21 cellular contexts compared by ENCODE assay signal in the genomic region with DNA sequence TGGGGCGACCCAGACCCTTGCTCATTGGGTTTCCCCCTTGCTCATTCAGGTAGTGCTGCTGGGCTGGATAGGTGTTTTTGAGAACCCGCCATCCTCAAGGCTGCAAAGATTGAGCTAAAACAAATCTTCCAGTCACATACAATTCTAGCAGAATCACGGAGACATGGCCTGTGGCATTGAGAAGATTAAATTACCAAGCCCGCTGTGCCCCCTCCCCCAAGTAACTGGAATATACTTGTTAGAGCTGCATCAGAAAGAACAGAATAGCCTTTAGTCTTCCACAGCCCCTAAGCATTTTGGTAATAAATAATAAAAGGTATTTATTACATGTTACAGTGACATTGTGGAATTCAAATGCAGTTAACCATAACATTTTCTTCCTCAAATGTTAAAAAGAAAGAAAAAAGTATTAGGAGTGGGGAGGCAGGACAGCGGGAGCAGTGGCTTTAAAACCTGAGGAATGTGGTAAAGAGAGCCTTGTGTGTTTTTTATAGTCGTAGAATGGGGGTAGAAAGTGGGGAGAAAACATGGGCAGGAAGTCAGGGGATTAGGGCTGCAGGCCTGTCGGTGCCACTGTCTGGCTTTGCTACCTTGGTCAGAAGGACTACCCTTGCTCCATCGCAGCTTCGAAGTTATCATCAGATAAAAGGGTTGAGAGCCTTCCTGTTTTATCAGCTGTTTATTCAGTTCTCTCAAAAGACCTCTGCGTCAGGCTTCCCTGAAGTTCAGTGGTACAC.
DNase-seq lines count a peak whose midpoint lies in the region; ATAC-seq and TF ChIP-seq lines count a peak whose summit lies in the region.
"Had no signal": no experiment of that assay in that cellular context is flagged by ENCODE, and none has a peak within 500 bp of the region (broad histone marks: within the 10 kb centered on the region; RNA-seq: fewer than 3 reads in every experiment).

No MANE protein-coding gene starts in this region.

- no peaks in the 10 kb centered on the region for H3K27me3 ChIP-seq in BLaER1
- no peaks in the 10 kb centered on the region for H3K27me3 ChIP-seq in mesenchymal stem cell (ENCODE audit: control insufficient read depth in 1 of 2, insufficient read depth in 1 of 2, low read length in 2 of 2)
- no peaks in the 10 kb centered on the region for H3K27me3 ChIP-seq in left lung
- H3K27me3 ChIP-seq: heart left ventricle had no signal

- TF ChIP-seq CTCF in left lung (IDR thresholded peaks at IDR 0.05) (no peak), MCF 10A (IDR thresholded peaks at IDR 0.05; ENCODE audit: unreplicated experiment) (no peak)

- CTCF ChIA-PET in HEK293T (lab: Yijun Ruan, JAX): interaction anchor here (0.5 to 2.7 kb wide), 4 partner anchors 22 to 128 kb away, joined by 3 to 15 read pairs (median 3); no protein-coding TSS in a partner anchor
- CTCF ChIA-PET in MCF 10A (lab: Yijun Ruan, JAX): interaction anchor here (0.6 to 1.3 kb wide), 3 partner anchors 22 to 222 kb away, joined by 3 to 4 read pairs (median 4); no protein-coding TSS in a partner anchor

- H4K20me1 ChIP-seq in BLaER1: no peaks in the 10 kb centered on the region

- peak overlapping the region; percentile 85 for H4K8ac ChIP-seq in mesenchymal stem cell (ENCODE audit: low read length)

- H3K36me3 Mint-ChIP-seq in MCF 10A (ENCODE audit: insufficient read depth, unreplicated experiment): peaks cover 7% of the 10 kb centered on the region
- H3K36me3 Mint-ChIP-seq: CD8-positive, alpha-beta memory T cell had no signal

- H3K4me3 ChIP-seq in BLaER1: no peak overlapping the region
- H3K4me3 ChIP-seq in mesenchymal stem cell (ENCODE audit: insufficient read depth in 1 of 2, low read depth in 1 of 2, low read length in 2 of 2): no peak overlapping the region
- H3K4me3 ChIP-seq in left lung: no peak overlapping the region
- H3K4me3 ChIP-seq: heart left ventricle had no signal

- H3K23ac ChIP-seq in mesenchymal stem cell (ENCODE audit: low read length in 2 of 2): no peak overlapping the region

- peak overlapping the region; percentile 57 for H2AK5ac ChIP-seq in mesenchymal stem cell (ENCODE audit: low read length, severe bottlenecking)

- H3K4me2 ChIP-seq in BLaER1 (peak overlapping the region; percentile 70), mesenchymal stem cell (ENCODE audit: low read length, poor library complexity, severe bottlenecking) (no peak overlapping the region)

- H2BK120ac ChIP-seq in mesenchymal stem cell (ENCODE audit: low read depth, low read length): peak overlapping the region; percentile 65

- H3K4me1 ChIP-seq in BLaER1 (peaks cover 68% of the 10 kb centered on the region), mesenchymal stem cell (ENCODE audit: control insufficient read depth, insufficient read depth, low read depth, low read length) (peaks cover 22% of the 10 kb centered on the region), left lung (no peaks in the 10 kb centered on the region)

- H2BK5ac ChIP-seq in mesenchymal stem cell (ENCODE audit: low read depth, low read length, poor library complexity, severe bottlenecking): peak overlapping the region; percentile 99

- ATAC-seq in left lung (no peak), HG03460 (IDR thresholded peaks at IDR 0.05; ENCODE audit: unreplicated experiment) (no peak)
- ATAC-seq: heart left ventricle, right cardiac atrium, Right ventricle myocardium inferior had no signal

- H3K4me1 Mint-ChIP-seq in MCF 10A (ENCODE audit: insufficient read depth, unreplicated experiment): peaks cover 44% of the 10 kb centered on the region
- H3K4me1 Mint-ChIP-seq: CD8-positive, alpha-beta memory T cell had no signal

- H3K9me3 ChIP-seq in BLaER1: peaks cover 23% of the 10 kb centered on the region
- H3K9me3 ChIP-seq in mesenchymal stem cell (ENCODE audit: control insufficient read depth, low read length): peaks cover 18% of the 10 kb centered on the region
- H3K9me3 ChIP-seq in left lung: peaks cover 0 to 6% of the 10 kb centered on the region in 2 donors

- H3K27ac ChIP-seq in BLaER1 (peak overlapping the region; percentile 40; the same call in 1 of the 2 replicates), mesenchymal stem cell (ENCODE audit: low read length, poor library complexity, severe bottlenecking) (peak overlapping the region; percentile 97), left lung (no peak overlapping the region)
- H3K27ac ChIP-seq: HL-60 had no signal

- BruUV-seq in MCF 10A (replicated peaks; lab: Mats Ljungman, UMichigan): no TSS peak

- peak overlapping the region in 1 of 2 experiments; percentile 74 for H3K14ac ChIP-seq in mesenchymal stem cell (ENCODE audit: low read length in 2 of 2)

- DNase-seq in HEK293T (ENCODE audit: extremely low spot score): no peak
- DNase-seq in amniotic epithelial cell (ENCODE audit: low read depth): peak; percentile 82
- DNase-seq in mesenchymal stem cell: peak; percentile 63
- DNase-seq in left lung: no peak
- no peak for DNase-seq in activated naive CD4-positive, alpha-beta T cell treated with Interleukin-2 at 50 U/mL for 16 hours
- DNase-seq in MCF 10A (ENCODE audit: unreplicated experiment): no peak
- DNase-seq: activated CD8-positive, alpha-beta memory T cell treated with anti-CD3 and anti-CD28 coated beads, Interleukin-2, amount 50 U/mL, for 4 hours; activated gamma-delta T cell; CD8-positive, alpha-beta memory T cell; heart left ventricle; Kasumi-1; midbrain; NCI-H1436; NCI-H345; right cardiac atrium; stimulated activated CD4-positive, alpha-beta T cell treated with anti-CD3 and anti-CD28 coated beads, Interleukin-1b, Interleukin-23, amount 100 ng/mL, for 48 hours had no signal

- POLR2A ChIA-PET in HEK293T (lab: Yijun Ruan, JAX): interaction anchor here (1.5 kb wide), 1 partner anchor 23 kb away, joined by 3 read pairs; no protein-coding TSS in a partner anchor
- POLR2A ChIA-PET in MCF 10A (lab: Yijun Ruan, JAX): interaction anchor here (0.7 to 1.0 kb wide), 2 partner anchors 35 to 402 kb away, joined by 3 read pairs; no protein-coding TSS in a partner anchor

- peak overlapping the region; percentile 33 for H2BK15ac ChIP-seq in mesenchymal stem cell (ENCODE audit: low read depth, poor library complexity, severe bottlenecking)

- H3K18ac ChIP-seq in mesenchymal stem cell (ENCODE audit: low read depth in 1 of 2, low read length in 2 of 2): peak overlapping the region; percentile 79 to 85

- H3K27ac Mint-ChIP-seq in MCF 10A (ENCODE audit: low read depth, unreplicated experiment): no peak overlapping the region
- H3K27ac Mint-ChIP-seq: CD8-positive, alpha-beta memory T cell; T-helper 2 cell treated with Interferon-gamma antibody and Interleukin-4, amounts not matched to agents 5 μg/mL and 100 μg/mL, for 36 hours had no signal

- no peaks in the 10 kb centered on the region for H3K79me1 ChIP-seq in mesenchymal stem cell (replicated peaks; ENCODE audit: low read length, poor library complexity, severe bottlenecking)

- peak overlapping the region; percentile 69 to 72 for H3K4ac ChIP-seq in mesenchymal stem cell (ENCODE audit: low read depth in 1 of 2, low read length in 2 of 2)

- H3K9me3 Mint-ChIP-seq in MCF 10A (ENCODE audit: unreplicated experiment): no peaks in the 10 kb centered on the region
- H3K9me3 Mint-ChIP-seq: T-helper 2 cell treated with Interferon-gamma antibody and Interleukin-4, amounts not matched to agents 5 μg/mL and 100 μg/mL, for 36 hours had no signal

- H2BK12ac ChIP-seq in mesenchymal stem cell (ENCODE audit: low read length in 2 of 2): peak overlapping the region; percentile 75 to 88

- no peaks in the 10 kb centered on the region for H3K27me3 Mint-ChIP-seq in MCF 10A (ENCODE audit: insufficient read depth, unreplicated experiment)

- H3K4me3 Mint-ChIP-seq in MCF 10A (ENCODE audit: unreplicated experiment): no peak overlapping the region
- H3K4me3 Mint-ChIP-seq: CD8-positive, alpha-beta memory T cell; T-helper 2 cell treated with Interferon-gamma antibody and Interleukin-4, amounts not matched to agents 5 μg/mL and 100 μg/mL, for 36 hours had no signal

- peak overlapping the region; percentile 86 for H4K91ac ChIP-seq in mesenchymal stem cell (ENCODE audit: low read length)

- H2AFZ ChIP-seq in mesenchymal stem cell (ENCODE audit: low read depth, low read length): no peak overlapping the region

- WGBS in mesenchymal stem cell: 32% methylated on average over 8 of the region's 10 CpGs

- no peaks in the 10 kb centered on the region for H3K36me3 ChIP-seq in BLaER1
- H3K36me3 ChIP-seq in mesenchymal stem cell (ENCODE audit: control insufficient read depth in 1 of 2, insufficient read depth in 2 of 2, low read depth in 1 of 2, low read length in 2 of 2): no peaks in the 10 kb centered on the region
- no peaks in the 10 kb centered on the region for H3K36me3 ChIP-seq in left lung
- H3K36me3 ChIP-seq: heart left ventricle had no signal

- intact Hi-C loops in left lung (cut with DNase I): no loop called here
- intact Hi-C loops in MCF 10A (cut with micrococcal nuclease): no loop called here

- H3K9ac ChIP-seq in BLaER1 (peak overlapping the region; percentile 1; the same call in 1 of the 2 replicates), mesenchymal stem cell (ENCODE audit: low read length) (no peak overlapping the region)

TF ChIP-seq in HEK293T, 16 proteins besides CTCF, POLR2A, EP300 and RAD21:
- TF ChIP-seq ARNT (IDR thresholded peaks at IDR 0.05) (no peak), LEF1 (IDR thresholded peaks at IDR 0.05; ENCODE audit: borderline replicate concordance) (no peak), FOXK2 (IDR thresholded peaks at IDR 0.05) (no peak), HDGF (IDR thresholded peaks at IDR 0.05; ENCODE audit: borderline replicate concordance) (no peak), L3MBTL2 (conservative IDR thresholded peaks at IDR 0.05) (0 out of 2 replicates have a peak, but pooled peaks have one; percentile 15), BHLHE40 (IDR thresholded peaks at IDR 0.05; ENCODE audit: borderline replicate concordance) (no peak)
- TF ChIP-seq, protein P1, sequence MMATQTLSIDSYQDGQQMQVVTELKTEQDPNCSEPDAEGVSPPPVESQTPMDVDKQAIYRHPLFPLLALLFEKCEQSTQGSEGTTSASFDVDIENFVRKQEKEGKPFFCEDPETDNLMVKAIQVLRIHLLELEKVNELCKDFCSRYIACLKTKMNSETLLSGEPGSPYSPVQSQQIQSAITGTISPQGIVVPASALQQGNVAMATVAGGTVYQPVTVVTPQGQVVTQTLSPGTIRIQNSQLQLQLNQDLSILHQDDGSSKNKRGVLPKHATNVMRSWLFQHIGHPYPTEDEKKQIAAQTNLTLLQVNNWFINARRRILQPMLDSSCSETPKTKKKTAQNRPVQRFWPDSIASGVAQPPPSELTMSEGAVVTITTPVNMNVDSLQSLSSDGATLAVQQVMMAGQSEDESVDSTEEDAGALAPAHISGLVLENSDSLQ (IDR thresholded peaks at IDR 0.05): peak; percentile 8; the same call in 1 of the 2 replicates

Comparison
In these comparisons a context has a peak if more than half of its experiments do, and no peak if none do; other contexts are left out.
1. H3K27ac ChIP-seq: peak in BLaER1 (single experiment) and mesenchymal stem cell (single experiment); none in left lung (0 of 2).
2. DNase-seq: peak in amniotic epithelial cell (single experiment) and mesenchymal stem cell (single experiment); none in HEK293T (single experiment), left lung (0 of 2), activated naive CD4-positive, alpha-beta T cell treated with Interleukin-2 at 50 U/mL for 16 hours (single experiment) and MCF 10A (single experiment).